ENCODE assay signal across 11 cellular contexts in genomic region chr12:118017926-118018325, GRCh38. TPM values are rescaled to one million over a fixed set of nuclear protein-coding genes. Genes with fewer than 3 reads are reported as not detected.
DNase-seq lines count a peak whose midpoint lies in the region; ATAC-seq, FAIRE-seq and TF ChIP-seq lines count a peak whose summit lies in the region.
"Had no signal": no experiment of that assay in that cellular context is flagged by ENCODE, and none has a peak within 500 bp of the region (broad histone marks: within the 10 kb centered on the region; RNA-seq: fewer than 3 reads in every experiment).

No MANE protein-coding gene starts in this region.

- peak overlapping the region; percentile 94 for H3K27ac Mint-ChIP-seq in activated CD4-positive, alpha-beta T cell treated with anti-CD3 and anti-CD28 coated beads, Interleukin-2, amount 10 ng/mL, durations not matched to agents 24 days and 14 days

- POLR2A ChIA-PET in K562 (lab: Yijun Ruan, JAX), result interaction anchor here (0.7 to 2.0 kb wide), 4 partner anchors 8 to 32 kb away, joined by 3 to 13 read pairs (median 4); no protein-coding TSS in a partner anchor

- no peaks in the 10 kb centered on the region for H3F3A ChIP-seq in smooth muscle cell (ENCODE audit: low read depth)

- H3K4me1 ChIP-seq in K562 (replicated peaks in 1 of 2; ENCODE audit: control insufficient read depth in 2 of 2, insufficient read depth in 2 of 2, low read length in 2 of 2) (peaks cover 13 to 33% of the 10 kb centered on the region in 2 experiments), neuron (ENCODE audit: insufficient read depth, low read length) (peaks cover 16% of the 10 kb centered on the region), smooth muscle cell (ENCODE audit: low read depth) (peaks cover 10% of the 10 kb centered on the region)

- in situ Hi-C loops in K562 (cut with MboI), result no loop called here

- peaks cover 17% of the 10 kb centered on the region for H3K4me1 Mint-ChIP-seq in activated CD4-positive, alpha-beta T cell treated with anti-CD3 and anti-CD28 coated beads, Interleukin-2, amount 10 ng/mL, durations not matched to agents 24 days and 14 days

- TF ChIP-seq EP300 in K562 (IDR thresholded peaks at IDR 0.05; ENCODE audit: low read length), result no peak

- no peak for TF ChIP-seq CTCF in LNCaP clone FGC (IDR thresholded peaks at IDR 0.05; ENCODE audit: control insufficient read depth, extremely low read depth, insufficient read depth)
- no peak for TF ChIP-seq CTCF in K562 (IDR thresholded peaks at IDR 0.05 in 2 of 3, conservative IDR thresholded peaks at IDR 0.05 in 1 of 3; ENCODE audit: insufficient read depth in 2 of 3, low read depth in 1 of 3, low read length in 3 of 3)
- no peak for TF ChIP-seq CTCF in smooth muscle cell (IDR thresholded peaks at IDR 0.05; ENCODE audit: borderline replicate concordance, insufficient read depth, poor library complexity, severe bottlenecking)

- H3K27ac ChIP-seq in K562 (ENCODE audit: extremely low read depth, low read depth, low read length), result peak overlapping the region; percentile 87; the same call in 2 of the 3 replicates
- no peak overlapping the region for H3K27ac ChIP-seq in smooth muscle cell (ENCODE audit: low read depth)
- H3K27ac ChIP-seq: colonic mucosa, lower lobe of right lung had no signal

- no TSS peak for BruUV-seq in K562 (replicated peaks; lab: Mats Ljungman, UMichigan)

- H3K9ac ChIP-seq in K562 (ENCODE audit: insufficient read depth in 1 of 2, low read depth in 2 of 2, low read length in 2 of 2) (peak overlapping the region in 1 of 2 experiments; percentile 92; a peak in 2 of 4 replicates), smooth muscle cell (ENCODE audit: low read depth) (no peak overlapping the region)

- H3K9me3 Mint-ChIP-seq in activated CD4-positive, alpha-beta T cell treated with anti-CD3 and anti-CD28 coated beads, Interleukin-2, amount 10 ng/mL, durations not matched to agents 24 days and 14 days, result peaks cover 7% of the 10 kb centered on the region

- no peak for TF ChIP-seq RAD21 in K562 (CRISPR knock-in tag; conservative IDR thresholded peaks at IDR 0.05 in 1 of 2, IDR thresholded peaks at IDR 0.05 in 1 of 2)

- no peaks in the 10 kb centered on the region for H3K27me3 ChIP-seq in K562 (ENCODE audit: control insufficient read depth in 2 of 2, insufficient read depth in 2 of 2, low read length in 2 of 2)
- H3K27me3 ChIP-seq in neuron (ENCODE audit: insufficient read depth, low read length), result no peaks in the 10 kb centered on the region
- no peaks in the 10 kb centered on the region for H3K27me3 ChIP-seq in smooth muscle cell (ENCODE audit: low read depth)
- H3K27me3 ChIP-seq: colonic mucosa had no signal

- peaks cover 42% of the 10 kb centered on the region for H3K79me2 ChIP-seq in K562 (ENCODE audit: control insufficient read depth, insufficient read depth, low read length)
- peaks cover 7% of the 10 kb centered on the region for H3K79me2 ChIP-seq in smooth muscle cell (ENCODE audit: low read depth)

- H3K9me3 ChIP-seq in K562 (replicated peaks; ENCODE audit: control insufficient read depth, insufficient read depth, low read depth, low read length), result no peaks in the 10 kb centered on the region
- no peaks in the 10 kb centered on the region for H3K9me3 ChIP-seq in neuron (ENCODE audit: low read length)
- no peaks in the 10 kb centered on the region for H3K9me3 ChIP-seq in smooth muscle cell (replicated peaks; ENCODE audit: low read depth)
- H3K9me3 ChIP-seq: colonic mucosa, lower lobe of right lung had no signal

- H3K4me3 Mint-ChIP-seq in activated CD4-positive, alpha-beta T cell treated with anti-CD3 and anti-CD28 coated beads, Interleukin-2, amount 10 ng/mL, durations not matched to agents 24 days and 14 days, result peak overlapping the region; percentile 98

- intact Hi-C loops in activated CD4-positive, alpha-beta T cell treated with anti-CD3 and anti-CD28 coated beads, Interleukin-2, amount 10 ng/mL, durations not matched to agents 24 days and 14 days (cut with micrococcal nuclease), result loop anchor here (1.0 to 5.0 kb wide), 4 partner anchors 43 to 359 kb away; partner anchors contain the start of genes KSR2, PEBP1, SUDS3 and WSB2
- intact Hi-C loops in K562 (cut with micrococcal nuclease), result no loop called here

- DNase-seq in activated CD4-positive, alpha-beta T cell treated with anti-CD3 and anti-CD28 coated beads, Interleukin-2, amount 10 ng/mL, durations not matched to agents 24 days and 14 days, result no peak
- DNase-seq in activated CD4-positive, alpha-beta T cell treated with anti-CD3 and anti-CD28 coated beads for 1 hour, result no peak
- no peak for DNase-seq in LNCaP clone FGC (ENCODE audit: low read depth)
- DNase-seq in K562 (ENCODE audit: extremely low read depth in 1 of 4, low spot score in 3 of 4), result no peak
- no peak for DNase-seq in SHP77 treated with DMSO at 0.1 percent for 48 hours (lab: John Stamatoyannopoulos, UW)
- DNase-seq in NCI-H226, result no peak
- DNase-seq in smooth muscle cell (lab: John Stamatoyannopoulos, UW; ENCODE audit: unreplicated experiment), result no peak
- DNase-seq: colonic mucosa, lower lobe of right lung, NCI-H510A treated with DMSO at 0.1 percent for 48 hours had no signal

- TF ChIP-seq POLR2A in K562 (conservative IDR thresholded peaks at IDR 0.05), result no peak

- FAIRE-seq in K562 (lab: Jason Lieb, UNC), result no peak

- CTCF ChIA-PET in K562 (lab: Yijun Ruan, JAX; ENCODE audit: low intra/inter-chr PET ratio), result no interaction called here

- H2AFZ ChIP-seq in K562 (ENCODE audit: low read depth, low read length), result no peak overlapping the region
- H2AFZ ChIP-seq in neuron (ENCODE audit: low read depth, low read length), result no peak overlapping the region
- H2AFZ ChIP-seq in smooth muscle cell (ENCODE audit: low read depth), result no peak overlapping the region

- no peak for ATAC-seq in K562
- ATAC-seq: lower lobe of right lung had no signal

- H3K27me3 Mint-ChIP-seq in activated CD4-positive, alpha-beta T cell treated with anti-CD3 and anti-CD28 coated beads, Interleukin-2, amount 10 ng/mL, durations not matched to agents 24 days and 14 days, result peaks cover 7% of the 10 kb centered on the region

- no peaks in the 10 kb centered on the region for H3K9me1 ChIP-seq in K562 (ENCODE audit: control insufficient read depth, insufficient read depth, low read length)

- H3K36me3 Mint-ChIP-seq in activated CD4-positive, alpha-beta T cell treated with anti-CD3 and anti-CD28 coated beads, Interleukin-2, amount 10 ng/mL, durations not matched to agents 24 days and 14 days (ENCODE audit: low read depth), result peaks cover 45% of the 10 kb centered on the region

- peak overlapping the region; percentile 85 for H3K4me2 ChIP-seq in K562 (ENCODE audit: insufficient read depth, low read length)
- H3K4me2 ChIP-seq in smooth muscle cell, result no peak overlapping the region

- H4K20me1 ChIP-seq in K562 (replicated peaks; ENCODE audit: control insufficient read depth, insufficient read depth, low read length) (no peaks in the 10 kb centered on the region), smooth muscle cell (ENCODE audit: low read depth) (no peaks in the 10 kb centered on the region)

- peak overlapping the region; percentile 86 for H3K4me3 ChIP-seq in LNCaP clone FGC (ENCODE audit: low read depth, low read length)
- peak overlapping the region; percentile 57 for H3K4me3 ChIP-seq in K562
- peak overlapping the region; percentile 85 for H3K4me3 ChIP-seq in neuron (ENCODE audit: low read length)
- H3K4me3 ChIP-seq in smooth muscle cell, result no peak overlapping the region

- H3K36me3 ChIP-seq in K562 (ENCODE audit: control insufficient read depth, insufficient read depth, low read length) (peaks cover 54% of the 10 kb centered on the region), neuron (ENCODE audit: insufficient read depth, low read length) (peaks cover 34% of the 10 kb centered on the region), smooth muscle cell (ENCODE audit: low read depth) (no peaks in the 10 kb centered on the region)
- H3K36me3 ChIP-seq: colonic mucosa had no signal

RNA-seq across cellular contexts. Expression of gene RFC5, which starts 1.4 kb away (rescaled TPM):
- 82.9 and 84.4 TPM in 2 replicates for total RNA-seq in activated CD4-positive, alpha-beta T cell treated with anti-CD3 and anti-CD28 coated beads, Interleukin-2, amount 10 ng/mL, durations not matched to agents 24 days and 14 days
- total RNA-seq in K562 (2011; cell fraction: chromatin; rRNA removed; ENCODE audit: low replicate concordance), result 115 and 120 TPM in 2 replicates
- 65.7 and 71.2 TPM in 2 replicates for total RNA-seq in K562 (2011; cell fraction: nucleolus; rRNA removed)
- 72.1 and 77.7 TPM in 2 replicates for total RNA-seq in K562 (2011; cell fraction: nucleoplasm; rRNA removed)
- total RNA-seq in K562 (2014; rRNA removed), result 85.3 and 91.1 TPM in 2 replicates
- 92.6 and 92.7 TPM in 2 replicates for total RNA-seq in K562 (2014; rRNA removed; fragmentation: Illumina TruSeq; extraction: Trizol)
- 86.3 and 90.2 TPM in 2 replicates for total RNA-seq in K562 (2015; rRNA removed; fragmentation: Illumina TruSeq; extraction: Trizol)
- total RNA-seq in K562 (2021), result 61.8 and 67.5 TPM in 2 replicates
- 80.3 and 110 TPM in 2 replicates for polyA plus RNA-seq in K562 (2011; rRNA removed)
- 75.8 and 83.5 TPM in 2 replicates for polyA plus RNA-seq in K562 (2011; cell fraction: cytosol; rRNA removed)
- 82.7 and 100 TPM in 2 replicates for polyA plus RNA-seq in K562 (2011; cell fraction: nucleus; rRNA removed)
- 54.6 and 62.9 TPM in 2 replicates for polyA plus RNA-seq in K562 (2012)
- polyA plus RNA-seq in K562 (2014; fragmentation: Illumina TruSeq; extraction: Trizol), result 105 and 107 TPM in 2 replicates
- polyA plus RNA-seq in K562 (2014; fragmentation: Nextera tagmentation; extraction: Ambion mirVana), result 100 to 1,000 TPM; 180 to 189 TPM
- polyA plus RNA-seq in K562 (2014; rRNA removed), result 92.9 and 105 TPM in 2 replicates
- 99.3 and 125 TPM in 2 replicates for polyA minus RNA-seq in K562 (2011; rRNA and poly(A)+ RNA removed)
- polyA minus RNA-seq in K562 (2011; cell fraction: cytosol; rRNA and poly(A)+ RNA removed), result 42.2 and 55.9 TPM in 2 replicates
- polyA minus RNA-seq in K562 (2011; cell fraction: nucleus; rRNA and poly(A)+ RNA removed), result 29.5 and 37.5 TPM in 2 replicates
- total RNA-seq in smooth muscle cell, result 15.2 and 27.1 TPM in 2 replicates
- polyA plus RNA-seq in smooth muscle cell, result 16.4 and 17.4 TPM in 2 replicates

RNA-seq across cellular contexts. Expression of gene WSB2, which starts 43.1 kb away (rescaled TPM):
- 129 and 133 TPM in 2 replicates for total RNA-seq in activated CD4-positive, alpha-beta T cell treated with anti-CD3 and anti-CD28 coated beads, Interleukin-2, amount 10 ng/mL, durations not matched to agents 24 days and 14 days
- 33.8 and 42.8 TPM in 2 replicates for total RNA-seq in K562 (2011; cell fraction: chromatin; rRNA removed; ENCODE audit: low replicate concordance)
- 35.4 and 37.2 TPM in 2 replicates for total RNA-seq in K562 (2011; cell fraction: nucleolus; rRNA removed)
- 39.2 and 65.9 TPM in 2 replicates for total RNA-seq in K562 (2011; cell fraction: nucleoplasm; rRNA removed)
- 59.8 and 98.7 TPM in 2 replicates for total RNA-seq in K562 (2014; rRNA removed)
- 45.0 and 48.3 TPM in 2 replicates for total RNA-seq in K562 (2014; rRNA removed; fragmentation: Illumina TruSeq; extraction: Trizol)
- total RNA-seq in K562 (2015; rRNA removed; fragmentation: Illumina TruSeq; extraction: Trizol), result 51.8 and 52.8 TPM in 2 replicates
- total RNA-seq in K562 (2021), result 62.8 and 66.9 TPM in 2 replicates
- 52.6 and 72.3 TPM in 2 replicates for polyA plus RNA-seq in K562 (2011; rRNA removed)
- 82.4 and 93.3 TPM in 2 replicates for polyA plus RNA-seq in K562 (2011; cell fraction: cytosol; rRNA removed)
- 35.6 and 37.5 TPM in 2 replicates for polyA plus RNA-seq in K562 (2011; cell fraction: nucleus; rRNA removed)
- polyA plus RNA-seq in K562 (2012), result 46.9 and 92.1 TPM in 2 replicates
- polyA plus RNA-seq in K562 (2014; fragmentation: Illumina TruSeq; extraction: Trizol), result 74.5 and 77.6 TPM in 2 replicates
- polyA plus RNA-seq in K562 (2014; fragmentation: Nextera tagmentation; extraction: Ambion mirVana), result 10 to 100 TPM; 31.4 to 32.4 TPM
- polyA plus RNA-seq in K562 (2014; rRNA removed), result 36.3 and 37.7 TPM in 2 replicates
- polyA minus RNA-seq in K562 (2011; rRNA and poly(A)+ RNA removed), result 156 and 175 TPM in 2 replicates
- polyA minus RNA-seq in K562 (2011; cell fraction: cytosol; rRNA and poly(A)+ RNA removed), result 87.4 and 95.6 TPM in 2 replicates
- 18.2 and 32.1 TPM in 2 replicates for polyA minus RNA-seq in K562 (2011; cell fraction: nucleus; rRNA and poly(A)+ RNA removed)
- total RNA-seq in smooth muscle cell, result 71.5 and 78.2 TPM in 2 replicates
- 43.9 and 48.1 TPM in 2 replicates for polyA plus RNA-seq in smooth muscle cell

RNA-seq across cellular contexts. Expression of gene KSR2, which starts 49.1 kb away (rescaled TPM):
- 0.02 and 0.05 TPM in 2 replicates for total RNA-seq in activated CD4-positive, alpha-beta T cell treated with anti-CD3 and anti-CD28 coated beads, Interleukin-2, amount 10 ng/mL, durations not matched to agents 24 days and 14 days
- total RNA-seq in K562 (2011; cell fraction: chromatin; rRNA removed; ENCODE audit: low replicate concordance), result not detected in 2 replicates
- under 0.01 TPM in 1 of 2 replicates, not detected in the other for total RNA-seq in K562 (2011; cell fraction: nucleolus; rRNA removed)
- total RNA-seq in K562 (2011; cell fraction: nucleoplasm; rRNA removed), result under 0.01 TPM in 1 of 2 replicates, not detected in the other
- not detected in 2 replicates for total RNA-seq in K562 (2014; rRNA removed)
- not detected in 2 replicates for total RNA-seq in K562 (2014; rRNA removed; fragmentation: Illumina TruSeq; extraction: Trizol)
- not detected in 2 replicates for total RNA-seq in K562 (2015; rRNA removed; fragmentation: Illumina TruSeq; extraction: Trizol)
- not detected in 2 replicates for total RNA-seq in K562 (2021)
- not detected in 2 replicates for polyA plus RNA-seq in K562 (2011; rRNA removed)
- polyA plus RNA-seq in K562 (2011; cell fraction: cytosol; rRNA removed), result not detected in 2 replicates
- polyA plus RNA-seq in K562 (2011; cell fraction: nucleus; rRNA removed), result not detected in 2 replicates
- polyA plus RNA-seq in K562 (2012), result under 0.01 TPM in 1 of 2 replicates, not detected in the other
- not detected in 2 replicates for polyA plus RNA-seq in K562 (2014; fragmentation: Illumina TruSeq; extraction: Trizol)
- polyA plus RNA-seq in K562 (2014; fragmentation: Nextera tagmentation; extraction: Ambion mirVana), result not detected
- not detected in 2 replicates for polyA plus RNA-seq in K562 (2014; rRNA removed)
- not detected in 2 replicates for polyA minus RNA-seq in K562 (2011; rRNA and poly(A)+ RNA removed)
- not detected in 2 replicates for polyA minus RNA-seq in K562 (2011; cell fraction: cytosol; rRNA and poly(A)+ RNA removed)
- polyA minus RNA-seq in K562 (2011; cell fraction: nucleus; rRNA and poly(A)+ RNA removed), result not detected in 2 replicates
- total RNA-seq in smooth muscle cell, result 0.04 TPM in 2 replicates
- polyA plus RNA-seq in smooth muscle cell, result not detected in 2 replicates
